In genomic region chr18:39238951-39239350, GRCh38 we compare ENCODE assay signal across 27 cellular contexts.
"Had no signal": no experiment of that assay in that cellular context is flagged by ENCODE, and none has a peak within 500 bp of the region (broad histone marks: within the 10 kb centered on the region; RNA-seq: fewer than 3 reads in every experiment).

No MANE protein-coding gene starts in this region.

- DNase-seq: activated CD4-positive, alpha-beta memory T cell treated with anti-CD3 and anti-CD28 coated beads for 36 hours; activated CD4-positive, alpha-beta T cell treated with anti-CD3 and anti-CD28 coated beads for 36 hours; activated CD4-positive, alpha-beta T cell treated with anti-CD3 and anti-CD28 coated beads, Interleukin-2, amount 10 ng/mL, durations not matched to agents 24 days and 14 days; activated CD4-positive, CD25-positive, alpha-beta regulatory T cell; activated CD4-positive, CD25-positive, alpha-beta regulatory T cell treated with anti-CD3 and anti-CD28 coated beads, Interleukin-2, amount 50 U/mL, for 72 hours; activated CD8-positive, alpha-beta memory T cell treated with anti-CD3 and anti-CD28 coated beads, Interleukin-2, amount 10 ng/mL, durations not matched to agents 7 days and 5 days; activated CD8-positive, alpha-beta memory T cell treated with anti-CD3 and anti-CD28 coated beads, Interleukin-2, amount 50 U/mL, for 4 hours; activated CD8-positive, alpha-beta T cell treated with anti-CD3 and anti-CD28 coated beads, Interleukin-2, amount 10 ng/mL, durations not matched to agents 7 days and 5 days; activated effector memory CD4-positive, alpha-beta T cell treated with anti-CD3 and anti-CD28 coated beads, Interleukin-2, amount 50 U/mL, for 16 hours; activated naive CD4-positive, alpha-beta T cell treated with anti-CD3 and anti-CD28 coated beads for 36 hours; activated naive CD8-positive, alpha-beta T cell treated with anti-CD3 and anti-CD28 coated beads for 36 hours; activated naive CD8-positive, alpha-beta T cell treated with anti-CD3 and anti-CD28 coated beads, Interleukin-2, amount 50 U/mL, for 24 hours; activated T-cell treated with anti-CD3 and anti-CD28 coated beads, Interleukin-2, amount 50 U/mL, for 1 hour; activated T-cell treated with anti-CD3 and anti-CD28 coated beads, Interleukin-2, amount 50 U/mL, for 48 hours; adrenal gland; aorta; body of pancreas; caudate nucleus; cortex of kidney; dermis blood vessel endothelial cell; effector CD4-positive, alpha-beta T cell; effector memory CD8-positive, alpha-beta T cell; esophagus squamous epithelium; foreskin melanocyte; T-helper 2 cell had no signal

- H3K4me1 ChIP-seq: adrenal gland, body of pancreas, esophagus squamous epithelium, gastroesophageal sphincter had no signal

- ATAC-seq: activated CD4-positive, alpha-beta T cell treated with anti-CD3 and anti-CD28 coated beads for 36 hours; activated CD8-positive, alpha-beta memory T cell treated with anti-CD3 and anti-CD28 coated beads, Interleukin-2, amount 10 ng/mL, durations not matched to agents 7 days and 5 days; activated CD8-positive, alpha-beta T cell treated with anti-CD3 and anti-CD28 coated beads, Interleukin-2, amount 10 ng/mL, durations not matched to agents 7 days and 5 days; activated naive CD8-positive, alpha-beta T cell treated with anti-CD3 and anti-CD28 coated beads, Interleukin-2, amount 50 U/mL, for 24 hours; body of pancreas; effector memory CD8-positive, alpha-beta T cell; gastroesophageal sphincter had no signal

- H3K9me3 ChIP-seq: adrenal gland, body of pancreas, gastroesophageal sphincter had no signal

- H3K27me3 ChIP-seq: adrenal gland, body of pancreas, esophagus squamous epithelium, gastroesophageal sphincter had no signal

- H3K4me3 ChIP-seq: adrenal gland, body of pancreas, esophagus squamous epithelium, gastroesophageal sphincter had no signal

- H3K36me3 ChIP-seq: adrenal gland, esophagus squamous epithelium, gastroesophageal sphincter had no signal

- H3K27ac ChIP-seq: adrenal gland, body of pancreas, epithelial cell of prostate, esophagus squamous epithelium, gastroesophageal sphincter had no signal
